ENCODE assay signal across 13 cellular contexts in genomic region chr1:2553076-2553475, GRCh38. TPM values are rescaled to one million over a fixed set of nuclear protein-coding genes. Genes with fewer than 3 reads are reported as not detected.
"Had no signal": no experiment of that assay in that cellular context is flagged by ENCODE, and none has a peak within 500 bp of the region (broad histone marks: within the 10 kb centered on the region; RNA-seq: fewer than 3 reads in every experiment).

No MANE protein-coding gene starts in this region.

RNA-seq across cellular contexts. Expression of gene HES5, which starts 23.0 kb away (rescaled TPM):
- total RNA-seq: activated naive CD8-positive, alpha-beta T cell treated with anti-CD3 and anti-CD28 coated beads, Interleukin-2, amount 10 ng/mL, durations not matched to agents 7 days and 5 days; activated T-cell treated with anti-CD3 and anti-CD28 coated beads, Interleukin-2, amount 50 U/mL, for 4 hours; activated T-helper 1 cell treated with anti-CD3 and anti-CD28 coated beads, Interleukin-12 subunit alpha, Interleukin-12 subunit beta, Interleukin-2, Interleukin-4 antibody, amounts not matched to agents 30 ng/mL and 10 ng/mL and 1 ng/mL, durations not matched to agents 14 hours and 24 hours and 36 hours; activated T-helper 17 cell treated with anti-CD3 and anti-CD28 coated beads, Interleukin-2, amount 50 U/mL, for 72 hours; activated T-helper 2 cell treated with anti-CD3 and anti-CD28 coated beads, Interferon-gamma antibody, Interleukin-2, Interleukin-4, amounts not matched to agents 10 μg/mL and 5 μg/mL and 100 μg/mL, durations not matched to agents 14 hours and 24 hours and 36 hours; adrenal gland; ascending aorta; astrocyte; body of pancreas; breast epithelium; cardiac muscle cell; chondrocyte had no signal
- polyA plus RNA-seq: adrenal gland, aorta, cardiac muscle cell had no signal
